ENCODE assay signal across 1 cellular context in the genomic region with DNA sequence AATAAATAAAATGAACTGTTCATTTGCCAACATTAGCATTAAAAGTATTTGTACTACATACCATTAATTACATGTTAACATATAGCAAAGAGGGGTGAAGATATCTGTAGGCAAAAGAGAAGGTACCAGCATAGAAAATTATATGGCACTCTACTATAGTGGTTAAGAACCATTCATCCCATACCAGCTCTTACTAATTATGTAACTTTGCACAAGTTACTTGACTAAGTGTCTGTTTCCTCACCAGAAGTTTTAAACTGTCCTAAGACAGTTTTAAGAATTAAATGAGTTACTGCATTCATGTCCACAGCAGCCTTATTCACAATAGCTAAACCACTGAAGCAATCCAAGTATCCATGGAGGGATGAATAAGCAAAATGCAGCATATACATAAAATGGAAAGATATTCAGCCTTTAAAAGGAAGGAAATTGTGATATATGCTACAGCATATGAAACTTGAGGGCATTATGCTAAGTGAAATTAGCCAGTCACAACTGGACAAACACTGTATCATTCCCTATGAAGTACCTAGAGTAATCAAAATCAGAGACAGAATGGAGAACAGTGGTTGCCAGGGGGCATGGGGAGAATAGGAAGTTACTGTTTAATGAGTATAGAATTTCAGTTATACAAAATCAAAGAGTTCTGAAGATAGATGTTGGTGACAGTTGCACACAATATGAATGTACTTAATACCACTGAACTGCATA.
TF ChIP-seq lines count a peak whose summit lies in the region.

No MANE protein-coding gene starts in this region.

TF ChIP-seq in IMR-90, 13 proteins besides CTCF, POLR2A, EP300 and RAD21:
- TF ChIP-seq MAFK (IDR thresholded peaks at IDR 0.05; ENCODE audit: low read depth, low read length), result no peak
- TF ChIP-seq CHD1 (IDR thresholded peaks at IDR 0.05; ENCODE audit: low read depth, low read length), result no peak
- TF ChIP-seq, protein P1, sequence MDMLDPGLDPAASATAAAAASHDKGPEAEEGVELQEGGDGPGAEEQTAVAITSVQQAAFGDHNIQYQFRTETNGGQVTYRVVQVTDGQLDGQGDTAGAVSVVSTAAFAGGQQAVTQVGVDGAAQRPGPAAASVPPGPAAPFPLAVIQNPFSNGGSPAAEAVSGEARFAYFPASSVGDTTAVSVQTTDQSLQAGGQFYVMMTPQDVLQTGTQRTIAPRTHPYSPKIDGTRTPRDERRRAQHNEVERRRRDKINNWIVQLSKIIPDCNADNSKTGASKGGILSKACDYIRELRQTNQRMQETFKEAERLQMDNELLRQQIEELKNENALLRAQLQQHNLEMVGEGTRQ (IDR thresholded peaks at IDR 0.05; ENCODE audit: low read depth, low read length), result no peak
- no peak for TF ChIP-seq CEBPB (IDR thresholded peaks at IDR 0.05; ENCODE audit: low read depth, low read length)
- TF ChIP-seq RCOR1 (IDR thresholded peaks at IDR 0.05; ENCODE audit: insufficient replicate concordance, low read length), result no peak
- no peak for TF ChIP-seq SMC3 (IDR thresholded peaks at IDR 0.05; ENCODE audit: low read depth, low read length)
- TF ChIP-seq MXI1 (IDR thresholded peaks at IDR 0.05; ENCODE audit: borderline replicate concordance, low read depth, low read length), result no peak
- no peak for TF ChIP-seq ELK1 (IDR thresholded peaks at IDR 0.05; ENCODE audit: borderline replicate concordance, low read depth, low read length)
- TF ChIP-seq NFE2L2 (IDR thresholded peaks at IDR 0.05; ENCODE audit: low read depth, low read length), result no peak
- TF ChIP-seq MAZ (IDR thresholded peaks at IDR 0.05; ENCODE audit: borderline replicate concordance, low read depth, low read length), result no peak
- no peak for TF ChIP-seq BHLHE40 (IDR thresholded peaks at IDR 0.05; ENCODE audit: low read depth, low read length)
- TF ChIP-seq RFX5 (IDR thresholded peaks at IDR 0.05; ENCODE audit: low read depth, low read length), result no peak
- no peak for TF ChIP-seq FOS (IDR thresholded peaks at IDR 0.05; ENCODE audit: low read depth, low read length)
